In the genomic region with DNA sequence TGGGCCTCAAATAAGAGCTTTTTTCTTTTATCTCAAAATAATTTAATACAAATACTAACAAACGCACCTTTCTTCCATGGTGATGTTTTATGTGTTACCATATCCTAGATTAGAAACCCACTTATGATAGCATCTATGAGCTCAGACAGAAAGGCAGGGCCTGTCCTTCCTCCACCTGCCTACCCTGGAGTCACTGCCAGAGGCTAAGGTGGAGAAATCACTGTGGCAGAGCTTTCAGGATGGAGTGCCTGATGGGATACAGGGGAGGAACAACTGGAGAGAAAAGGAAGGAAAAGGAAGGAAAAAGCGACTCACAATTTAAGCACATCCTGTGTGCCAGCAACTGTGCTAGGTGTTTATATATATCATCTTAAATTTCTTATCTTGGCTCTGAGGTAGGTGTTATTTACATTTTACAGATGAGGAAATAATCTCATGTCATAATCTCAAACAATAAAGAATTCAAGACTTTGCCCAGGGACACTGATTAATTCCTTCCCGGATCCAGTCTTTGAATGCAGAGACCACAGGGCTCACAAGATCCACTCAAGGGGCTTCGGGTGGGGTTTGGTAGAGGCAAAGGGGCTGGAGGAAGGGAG, we compare ENCODE assay signal across 29 cellular contexts. TPM values are rescaled to one million over a fixed set of nuclear protein-coding genes. Genes with fewer than 3 reads are reported as not detected.
DNase-seq lines count a peak whose midpoint lies in the region; ATAC-seq and TF ChIP-seq lines count a peak whose summit lies in the region.
"Had no signal": no experiment of that assay in that cellular context is flagged by ENCODE, and none has a peak within 500 bp of the region (broad histone marks: within the 10 kb centered on the region; RNA-seq: fewer than 3 reads in every experiment).

No MANE protein-coding gene starts in this region.

- peaks cover 8% of the 10 kb centered on the region for H3K36me3 Mint-ChIP-seq in activated T-helper 2 cell treated with anti-CD3 and anti-CD28 coated beads, Interferon-gamma antibody, Interleukin-2, Interleukin-4, amounts not matched to agents 10 μg/mL and 5 μg/mL and 100 μg/mL, durations not matched to agents 14 hours and 24 hours and 36 hours (ENCODE audit: low read depth)

- no peaks in the 10 kb centered on the region for H3F3A ChIP-seq in PC-3 (ENCODE audit: low read length, unreplicated experiment)

- H2AFZ ChIP-seq in PC-3 (ENCODE audit: low read length), result no peak overlapping the region
- H2AFZ ChIP-seq: GM23338 had no signal

- intact Hi-C loops in PC-3 (cut with micrococcal nuclease), result no loop called here
- intact Hi-C loops in activated T-helper 2 cell treated with anti-CD3 and anti-CD28 coated beads, Interferon-gamma antibody, Interleukin-2, Interleukin-4, amounts not matched to agents 10 μg/mL and 5 μg/mL and 100 μg/mL, durations not matched to agents 14 hours and 24 hours and 36 hours (cut with micrococcal nuclease), result no loop called here
- intact Hi-C loops in mucosa of descending colon (cut with DNase I, micrococcal nuclease), result no loop called here

- ATAC-seq in PC-3 (no peak), mucosa of descending colon (peak; percentile 81), upper lobe of left lung (ENCODE audit: low FRiP score in 2 of 2) (no peak)
- ATAC-seq: A549, GM12878, GM23338, Panc1 had no signal

- no peaks in the 10 kb centered on the region for H3K9me3 ChIP-seq in PC-3 (ENCODE audit: low read length)
- H3K9me3 ChIP-seq in mucosa of descending colon, result no peaks in the 10 kb centered on the region
- H3K9me3 ChIP-seq in upper lobe of left lung, result no peaks in the 10 kb centered on the region
- H3K9me3 ChIP-seq in tibial nerve, result no peaks in the 10 kb centered on the region
- H3K9me3 ChIP-seq: A549, HAP-1, MG63 had no signal

- H3K27ac Mint-ChIP-seq in activated T-helper 2 cell treated with anti-CD3 and anti-CD28 coated beads, Interferon-gamma antibody, Interleukin-2, Interleukin-4, amounts not matched to agents 10 μg/mL and 5 μg/mL and 100 μg/mL, durations not matched to agents 14 hours and 24 hours and 36 hours, result peak overlapping the region; percentile 50
- H3K27ac Mint-ChIP-seq: GM23338, HFFc6 had no signal

- H3K4me3 ChIP-seq in PC-3 (ENCODE audit: low read length), result no peak overlapping the region
- no peak overlapping the region for H3K4me3 ChIP-seq in mucosa of descending colon
- H3K4me3 ChIP-seq in upper lobe of left lung, result no peak overlapping the region
- no peak overlapping the region for H3K4me3 ChIP-seq in tibial nerve
- H3K4me3 ChIP-seq: A549; BLaER1 treated with 17β-estradiol and CSF1 and Interleukin-3, amounts not matched to agents 10 nM and 100 nM; GM12878; GM23338; HAP-1; MG63 had no signal

- CTCF ChIA-PET in PC-3 (lab: Charles Lee), result no interaction called here

- no peak overlapping the region for H3K4me2 ChIP-seq in PC-3 (ENCODE audit: low read length)
- H3K4me2 ChIP-seq: A549; BLaER1 treated with 17β-estradiol and CSF1 and Interleukin-3, amounts not matched to agents 10 nM and 100 nM; GM23338 had no signal

- H3K4me1 ChIP-seq in PC-3 (ENCODE audit: insufficient read depth, low read length) (no peaks in the 10 kb centered on the region), mucosa of descending colon (ENCODE audit: low read depth) (peaks cover 9% of the 10 kb centered on the region), upper lobe of left lung (no peaks in the 10 kb centered on the region), tibial nerve (peaks cover 0 to 8% (median 0%) of the 10 kb centered on the region in 4 donors)
- H3K4me1 ChIP-seq: A549, HAP-1 had no signal

- H3K9ac ChIP-seq in PC-3 (ENCODE audit: low read length), result no peak overlapping the region
- H3K9ac ChIP-seq: BLaER1 treated with 17β-estradiol and CSF1 and Interleukin-3, amounts not matched to agents 10 nM and 100 nM had no signal

- H3K36me3 ChIP-seq in PC-3 (ENCODE audit: low read depth, low read length), result no peaks in the 10 kb centered on the region
- H3K36me3 ChIP-seq in mucosa of descending colon (ENCODE audit: low read depth), result no peaks in the 10 kb centered on the region
- H3K36me3 ChIP-seq in upper lobe of left lung, result no peaks in the 10 kb centered on the region
- H3K36me3 ChIP-seq in tibial nerve, result peaks cover 0 to 13% (median 0%) of the 10 kb centered on the region in 3 donors
- H3K36me3 ChIP-seq: HAP-1, MG63 had no signal

- H3K27me3 Mint-ChIP-seq in activated T-helper 2 cell treated with anti-CD3 and anti-CD28 coated beads, Interferon-gamma antibody, Interleukin-2, Interleukin-4, amounts not matched to agents 10 μg/mL and 5 μg/mL and 100 μg/mL, durations not matched to agents 14 hours and 24 hours and 36 hours (ENCODE audit: low read depth), result no peaks in the 10 kb centered on the region
- H3K27me3 Mint-ChIP-seq: CD4-positive, alpha-beta memory T cell had no signal

- no TSS peak for BruUV-seq in PC-3 (replicated peaks; lab: Mats Ljungman, UMichigan)

- H3K27me3 ChIP-seq in PC-3 (ENCODE audit: low read length), result no peaks in the 10 kb centered on the region
- H3K27me3 ChIP-seq in upper lobe of left lung, result no peaks in the 10 kb centered on the region
- H3K27me3 ChIP-seq in tibial nerve, result no peaks in the 10 kb centered on the region
- H3K27me3 ChIP-seq: BLaER1 treated with 17β-estradiol and CSF1 and Interleukin-3, amounts not matched to agents 10 nM and 100 nM; MG63 had no signal

- TF ChIP-seq EP300 in upper lobe of left lung (IDR thresholded peaks at IDR 0.05) (no peak), tibial nerve (IDR thresholded peaks at IDR 0.05) (no peak)

- peak; percentile 5 for DNase-seq in PC-3
- DNase-seq in activated T-helper 2 cell treated with anti-CD3 and anti-CD28 coated beads, Interferon-gamma antibody, Interleukin-2, Interleukin-4, amounts not matched to agents 10 μg/mL and 5 μg/mL and 100 μg/mL, durations not matched to agents 14 hours and 24 hours and 36 hours (ENCODE audit: low spot score), result no peak
- no peak for DNase-seq in mucosa of descending colon
- DNase-seq in upper lobe of left lung, result no peak
- DNase-seq in epidermal melanocyte (ENCODE audit: insufficient read length, low spot score), result no peak
- no peak for DNase-seq in tibial nerve (ENCODE audit: low spot score in 2 of 2)
- no peak for DNase-seq in GF-D8 (lab: John Stamatoyannopoulos, UW)
- DNase-seq: AML-193; CD4-positive, alpha-beta memory T cell; COR-L47; HFFc6; IMR-90; KG1; MG63; NCI-H1417; NCI-H1694; NCI-H2029 treated with DMSO at 0.1 percent for 48 hours; NCI-H446 treated with DMSO at 0.1 percent for 48 hours; NCI-H526; NCI-H82; SHP77 had no signal

- no peak overlapping the region for H3K4me3 Mint-ChIP-seq in activated T-helper 2 cell treated with anti-CD3 and anti-CD28 coated beads, Interferon-gamma antibody, Interleukin-2, Interleukin-4, amounts not matched to agents 10 μg/mL and 5 μg/mL and 100 μg/mL, durations not matched to agents 14 hours and 24 hours and 36 hours (ENCODE audit: low read depth)
- H3K4me3 Mint-ChIP-seq: CD4-positive, alpha-beta memory T cell; GM23338; HFFc6 had no signal

- no peak for TF ChIP-seq CTCF in PC-3 (conservative IDR thresholded peaks at IDR 0.05; ENCODE audit: low read depth, low read length)
- TF ChIP-seq CTCF in mucosa of descending colon (IDR thresholded peaks at IDR 0.05), result no peak
- no peak for TF ChIP-seq CTCF in upper lobe of left lung (IDR thresholded peaks at IDR 0.05)
- no peak for TF ChIP-seq CTCF in tibial nerve (IDR thresholded peaks at IDR 0.05)

- 83 to 93% methylated on average over 4 of the region's 4 CpGs for WGBS in upper lobe of left lung, 2 donors
- WGBS in tibial nerve, 2 donors, result 89 to 96% methylated on average over 4 of the region's 4 CpGs

- TF ChIP-seq POLR2A in upper lobe of left lung (IDR thresholded peaks at IDR 0.05) (no peak), tibial nerve (IDR thresholded peaks at IDR 0.05) (no peak)

- no peaks in the 10 kb centered on the region for H3K79me2 ChIP-seq in PC-3 (ENCODE audit: low read length)

- POLR2A ChIA-PET in PC-3 (lab: Charles Lee; ENCODE audit: unreplicated experiment), result no interaction called here

- peaks cover 3% of the 10 kb centered on the region for H3K4me1 Mint-ChIP-seq in activated T-helper 2 cell treated with anti-CD3 and anti-CD28 coated beads, Interferon-gamma antibody, Interleukin-2, Interleukin-4, amounts not matched to agents 10 μg/mL and 5 μg/mL and 100 μg/mL, durations not matched to agents 14 hours and 24 hours and 36 hours (ENCODE audit: low read depth)

- no peaks in the 10 kb centered on the region for H3K9me2 ChIP-seq in PC-3 (replicated peaks; ENCODE audit: low read length)

- no peaks in the 10 kb centered on the region for H4K20me1 ChIP-seq in PC-3 (ENCODE audit: low read length)
- H4K20me1 ChIP-seq: BLaER1 treated with 17β-estradiol and CSF1 and Interleukin-3, amounts not matched to agents 10 nM and 100 nM had no signal

- H3K27ac ChIP-seq in PC-3 (ENCODE audit: low read length) (no peak overlapping the region), upper lobe of left lung (peak overlapping the region in 3 of 4 donors; percentile 32 to 46 (median 32)), tibial nerve (peak overlapping the region in 1 of 4 donors; percentile 4)
- H3K27ac ChIP-seq: A549; BLaER1 treated with 17β-estradiol and CSF1 and Interleukin-3, amounts not matched to agents 10 nM and 100 nM; RWPE1 had no signal

- peaks cover 19% of the 10 kb centered on the region for H3K9me3 Mint-ChIP-seq in activated T-helper 2 cell treated with anti-CD3 and anti-CD28 coated beads, Interferon-gamma antibody, Interleukin-2, Interleukin-4, amounts not matched to agents 10 μg/mL and 5 μg/mL and 100 μg/mL, durations not matched to agents 14 hours and 24 hours and 36 hours
- H3K9me3 Mint-ChIP-seq: HFFc6 had no signal

RNA-seq across cellular contexts. Expression of a gene that starts 45.4 kb away (rescaled TPM):
- total RNA-seq in PC-3 (2014; rRNA removed) (24.2 and 26.2 TPM in 2 replicates), mucosa of descending colon (10 to 100 TPM; 44.4 to 55.2 (median 50.7) TPM), upper lobe of left lung (10 to 100 TPM; 24.7 to 36.2 (median 29.4) TPM), tibial nerve (10 to 100 TPM; 51.8 to 71.2 (median 66.7) TPM)
- total RNA-seq in activated T-helper 2 cell treated with anti-CD3 and anti-CD28 coated beads, Interferon-gamma antibody, Interleukin-2, Interleukin-4, amounts not matched to agents 10 μg/mL and 5 μg/mL and 100 μg/mL, durations not matched to agents 14 hours and 24 hours and 36 hours, result 21.1 and 21.8 TPM in 2 replicates

RNA-seq across cellular contexts. Expression of a gene that starts 57.5 kb away (rescaled TPM):
- total RNA-seq in PC-3 (2014; rRNA removed), result 0.58 and 0.69 TPM in 2 replicates
- total RNA-seq in activated T-helper 2 cell treated with anti-CD3 and anti-CD28 coated beads, Interferon-gamma antibody, Interleukin-2, Interleukin-4, amounts not matched to agents 10 μg/mL and 5 μg/mL and 100 μg/mL, durations not matched to agents 14 hours and 24 hours and 36 hours, result 0.37 and 0.46 TPM in 2 replicates
- total RNA-seq in mucosa of descending colon, result 1 to 10 TPM in 1 of 3 donors, under 1 TPM in 2; 0.32 to 1.4 (median 0.55) TPM
- total RNA-seq in upper lobe of left lung, result 10 to 100 TPM in 5 of 6 donors, 1 to 10 TPM in 1; 9.6 to 58.7 (median 19.4) TPM
- total RNA-seq in tibial nerve, result 10 to 100 TPM in 1 of 4 donors, 1 to 10 TPM in 3; 2.2 to 10.2 (median 2.9) TPM
- total RNA-seq: SK-MEL-5 had no signal
